ENCODE assay signal across 25 cellular contexts in genomic region chr17:82930043-82930923, GRCh38.
DNase-seq lines count a peak whose midpoint lies in the region; ATAC-seq and TF ChIP-seq lines count a peak whose summit lies in the region.
"Had no signal": no experiment of that assay in that cellular context is flagged by ENCODE, and none has a peak within 500 bp of the region (broad histone marks: within the 10 kb centered on the region; RNA-seq: fewer than 3 reads in every experiment).

No MANE protein-coding gene starts in this region.

- H3K4ac ChIP-seq in neuronal stem cell (ENCODE audit: low read length) = no peak overlapping the region

- no peak overlapping the region for H2BK12ac ChIP-seq in neuronal stem cell (ENCODE audit: low read length)

- H3K4me3 ChIP-seq in heart right ventricle (no peak overlapping the region), body of pancreas (no peak overlapping the region), neuronal stem cell (ENCODE audit: low read length in 2 of 2) (no peak overlapping the region), upper lobe of left lung (no peak overlapping the region)
- H3K4me3 ChIP-seq: GM12878, prostate gland, SJCRH30 had no signal

- no peak overlapping the region for H3K4me2 ChIP-seq in neuronal stem cell (ENCODE audit: insufficient read depth, low read length, poor library complexity, severe bottlenecking)
- H3K4me2 ChIP-seq: KMS-11 had no signal

- no peak overlapping the region for H3K14ac ChIP-seq in neuronal stem cell (ENCODE audit: low read length)

- H2AFZ ChIP-seq in neuronal stem cell (ENCODE audit: low read length) = no peak overlapping the region

- H3K4me1 ChIP-seq in heart right ventricle = peaks cover 0 to 7% (median 3%) of the 10 kb centered on the region in 9 donors
- no peaks in the 10 kb centered on the region for H3K4me1 ChIP-seq in body of pancreas
- H3K4me1 ChIP-seq in neuronal stem cell (ENCODE audit: control insufficient read depth in 2 of 2, insufficient read depth in 1 of 2, low read depth in 1 of 2, low read length in 2 of 2) = no peaks in the 10 kb centered on the region
- no peaks in the 10 kb centered on the region for H3K4me1 ChIP-seq in upper lobe of left lung
- H3K4me1 ChIP-seq: Caco-2, prostate gland, SJCRH30 had no signal

- no peaks in the 10 kb centered on the region for H3K79me1 ChIP-seq in neuronal stem cell (ENCODE audit: low read depth, low read length)

- WGBS in heart right ventricle, 2 donors = 97 to 98% methylated on average over 56 of the region's 56 CpGs
- 95% methylated on average over 22 to 56 of the region's 56 CpGs for WGBS in body of pancreas, 2 donors
- no CpG with 5 or more reads among the region's 56 CpGs for WGBS in neuronal stem cell (ENCODE audit: extremely low coverage in 2 of 2, insufficient read length in 2 of 2, insufficient replicate concordance in 1 of 2), 2 donors
- WGBS in upper lobe of left lung, 2 donors = 96 to 97% methylated on average over 27 to 55 of the region's 56 CpGs

- H2BK5ac ChIP-seq in neuronal stem cell (ENCODE audit: low read length) = peak overlapping the region; percentile 20

- H3K27me3 ChIP-seq in heart right ventricle (no peaks in the 10 kb centered on the region), body of pancreas (no peaks in the 10 kb centered on the region), neuronal stem cell (ENCODE audit: control insufficient read depth in 3 of 3, insufficient read depth in 3 of 3, low read depth in 1 of 3, low read length in 3 of 3) (no peaks in the 10 kb centered on the region), upper lobe of left lung (no peaks in the 10 kb centered on the region)
- H3K27me3 ChIP-seq: SJCRH30 had no signal

- TF ChIP-seq POLR2A in body of pancreas (IDR thresholded peaks at IDR 0.05) (no peak), upper lobe of left lung (IDR thresholded peaks at IDR 0.05) (no peak)

- H3K9ac ChIP-seq in neuronal stem cell (ENCODE audit: low read depth, low read length, poor library complexity) = peak overlapping the region; percentile 3
- H3K9ac ChIP-seq: KMS-11 had no signal

- H4K8ac ChIP-seq in neuronal stem cell (ENCODE audit: low read depth, low read length) = no peak overlapping the region

- H3K23ac ChIP-seq in neuronal stem cell (ENCODE audit: low read depth, low read length, poor library complexity) = no peak overlapping the region

- peaks cover 0 to 99% (median 39%) of the 10 kb centered on the region in 9 donors for H3K36me3 ChIP-seq in heart right ventricle
- peaks cover 0 to 24% of the 10 kb centered on the region in 2 donors for H3K36me3 ChIP-seq in body of pancreas (replicated peaks in 1 of 2; ENCODE audit: insufficient read depth in 1 of 2, low read depth in 2 of 2)
- H3K36me3 ChIP-seq in neuronal stem cell (replicated peaks in 1 of 2; ENCODE audit: control insufficient read depth in 2 of 2, insufficient read depth in 2 of 2, low read length in 2 of 2) = peaks cover 56 to 95% of the 10 kb centered on the region in 2 donors
- H3K36me3 ChIP-seq in upper lobe of left lung = peaks cover 26 to 97% (median 78%) of the 10 kb centered on the region in 4 donors

- no peak overlapping the region for H3K18ac ChIP-seq in neuronal stem cell (ENCODE audit: low read length)

- intact Hi-C loops in cardiac septum (cut with DNase I) = no loop called here
- intact Hi-C loops in heart right ventricle (cut with DNase I) = loop anchor here in 1 of 10 donors (5.0 kb wide), 1 partner anchor 33 kb away; no protein-coding TSS in a partner anchor
- intact Hi-C loops in body of pancreas (cut with DNase I) = no loop called here

- no peak for TF ChIP-seq CTCF in heart right ventricle (IDR thresholded peaks at IDR 0.05)
- no peak for TF ChIP-seq CTCF in body of pancreas (IDR thresholded peaks at IDR 0.05)
- TF ChIP-seq CTCF in upper lobe of left lung (IDR thresholded peaks at IDR 0.05) = no peak

- H3K27ac ChIP-seq in heart right ventricle (no peak overlapping the region), body of pancreas (no peak overlapping the region), neuronal stem cell (replicated peaks; ENCODE audit: low read length) (no peak overlapping the region), upper lobe of left lung (no peak overlapping the region)
- H3K27ac ChIP-seq: KMS-11, prostate gland, SJCRH30 had no signal

- no peak overlapping the region for H2AK5ac ChIP-seq in neuronal stem cell (ENCODE audit: low read depth, low read length)

- DNase-seq in cardiac septum (ENCODE audit: low spot score) = peak; percentile 46
- no peak for DNase-seq in heart right ventricle
- DNase-seq in body of pancreas = peak in 3 of 4 donors; percentile 4 to 7 (median 6)
- no peak for DNase-seq in neuronal stem cell (ENCODE audit: low spot score)
- peak; percentile 16 to 73 for DNase-seq in upper lobe of left lung
- no peak for DNase-seq in inferior parietal cortex (ENCODE audit: extremely low spot score)
- no peak for DNase-seq in retina
- DNase-seq: activated CD4-positive, alpha-beta T cell treated with anti-CD3 and anti-CD28 coated beads for 48 hours; activated CD8-positive, alpha-beta memory T cell treated with anti-CD3 and anti-CD28 coated beads, Interleukin-2, amount 10 ng/mL, durations not matched to agents 7 days and 5 days; C1 segment of cervical spinal cord; DMS79 treated with DMSO at 0.1 percent for 48 hours; effector CD8-positive, alpha-beta T cell; NCI-H1417 treated with DMSO at 0.1 percent for 48 hours; NCI-H446; PC-3; SJCRH30; stimulated activated CD4-positive, alpha-beta T cell treated with anti-CD3 and anti-CD28 coated beads, Interleukin-2, amount 100 ng/mL, for 48 hours had no signal

- no peak overlapping the region for H2BK15ac ChIP-seq in neuronal stem cell (ENCODE audit: low read length)

- H4K91ac ChIP-seq in neuronal stem cell (ENCODE audit: low read depth, low read length, poor library complexity) = no peak overlapping the region

- ATAC-seq in heart right ventricle = no peak
- no peak for ATAC-seq in body of pancreas
- no peak for ATAC-seq in upper lobe of left lung (ENCODE audit: low FRiP score in 2 of 2)
- no peak for ATAC-seq in HG03442 (IDR thresholded peaks at IDR 0.05; ENCODE audit: unreplicated experiment)
- ATAC-seq: activated CD8-positive, alpha-beta memory T cell treated with anti-CD3 and anti-CD28 coated beads, Interleukin-2, amount 10 ng/mL, durations not matched to agents 7 days and 5 days; GM12878; left lobe of liver; PC-3; stimulated activated memory B cell treated with anti-CD40 and anti-IgM and Interleukin-4, amounts not matched to agents 10 μg/mL and 1 μg/mL and 100 μg/mL, for 72 hours; T-cell had no signal

- H3K9me3 ChIP-seq in heart right ventricle (no peaks in the 10 kb centered on the region), body of pancreas (no peaks in the 10 kb centered on the region), neuronal stem cell (replicated peaks in 1 of 2; ENCODE audit: control insufficient read depth in 2 of 2, insufficient read depth in 1 of 2, low read depth in 1 of 2, low read length in 2 of 2) (no peaks in the 10 kb centered on the region), upper lobe of left lung (no peaks in the 10 kb centered on the region)
- H3K9me3 ChIP-seq: Caco-2, prostate gland, SJCRH30 had no signal

- no peak for TF ChIP-seq EP300 in upper lobe of left lung (IDR thresholded peaks at IDR 0.05)

- no peak overlapping the region for H2BK120ac ChIP-seq in neuronal stem cell (ENCODE audit: low read depth, low read length)

Comparison
In these comparisons a context has a peak if more than half of its experiments do, and no peak if none do; other contexts are left out.
1. DNase-seq: peak in cardiac septum (single experiment), body of pancreas (3 of 4) and upper lobe of left lung (2 of 2); none in heart right ventricle (0 of 2), neuronal stem cell (single experiment), inferior parietal cortex (single experiment) and retina (single experiment).